Comparison of ENCODE assay signal across 24 cellular contexts in genomic region chr10:53072144-53072543, GRCh38.
"Had no signal": no experiment of that assay in that cellular context is flagged by ENCODE, and none has a peak within 500 bp of the region (broad histone marks: within the 10 kb centered on the region; RNA-seq: fewer than 3 reads in every experiment).

No MANE protein-coding gene starts in this region.

- H3K4me3 Mint-ChIP-seq: naive thymus-derived CD4-positive, alpha-beta T cell; natural killer cell treated with Interleukin-12 subunit alpha and Interleukin-12 subunit beta and Interleukin-15 and Interleukin-18, amount 100 ng/mL, for 72 hours; neural crest cell; stimulated activated effector memory CD8-positive, alpha-beta T cell treated with anti-CD3 and anti-CD28 coated beads, Interleukin-12 subunit alpha, Interleukin-12 subunit beta, amount 100 ng/mL, for 72 hours; stimulated activated naive CD8-positive, alpha-beta T cell treated with anti-CD3 and anti-CD28 coated beads, Interleukin-15, Interleukin-2, amounts not matched to agents 100 ng/mL and 50 ng/mL, for 24 hours; type B pancreatic cell had no signal

- H3K27me3 Mint-ChIP-seq: naive thymus-derived CD4-positive, alpha-beta T cell; natural killer cell treated with Interleukin-12 subunit alpha and Interleukin-12 subunit beta and Interleukin-15 and Interleukin-18, amount 100 ng/mL, for 72 hours; stimulated activated naive CD8-positive, alpha-beta T cell treated with anti-CD3 and anti-CD28 coated beads, Interleukin-15, Interleukin-2, amounts not matched to agents 100 ng/mL and 50 ng/mL, for 24 hours; type B pancreatic cell had no signal

- H3K4me3 ChIP-seq: left lung, lower lobe of right lung, pancreas, right atrium auricular region, right lobe of liver, tibial nerve, uterus had no signal

- H3K9me3 Mint-ChIP-seq: type B pancreatic cell had no signal

- H3K27ac Mint-ChIP-seq: naive thymus-derived CD4-positive, alpha-beta T cell; natural killer cell treated with Interleukin-12 subunit alpha and Interleukin-12 subunit beta and Interleukin-15 and Interleukin-18, amount 100 ng/mL, for 72 hours; stimulated activated effector memory CD8-positive, alpha-beta T cell treated with anti-CD3 and anti-CD28 coated beads, Interleukin-12 subunit alpha, Interleukin-12 subunit beta, amount 100 ng/mL, for 72 hours; stimulated activated naive CD8-positive, alpha-beta T cell treated with anti-CD3 and anti-CD28 coated beads, Interleukin-15, Interleukin-2, amounts not matched to agents 100 ng/mL and 50 ng/mL, for 24 hours; type B pancreatic cell had no signal

- H3K27me3 ChIP-seq: left lung, pancreas, right atrium auricular region, right lobe of liver, tibial nerve, uterus had no signal

- H3K36me3 ChIP-seq: left lung, lower lobe of right lung, pancreas, right atrium auricular region, right lobe of liver, tibial nerve, uterus had no signal

- H3K4me1 ChIP-seq: left lung, lower lobe of right lung, right atrium auricular region, tibial nerve, uterus had no signal

- H3K27ac ChIP-seq: left lung, lower lobe of right lung, pancreas, right atrium auricular region, right lobe of liver, tibial nerve, uterus had no signal

- ATAC-seq: left cardiac atrium; left lung; lower lobe of right lung; naive thymus-derived CD4-positive, alpha-beta T cell; natural killer cell treated with Interleukin-12 subunit alpha and Interleukin-12 subunit beta and Interleukin-15 and Interleukin-18, amount 100 ng/mL, for 72 hours; stimulated activated effector memory CD8-positive, alpha-beta T cell treated with anti-CD3 and anti-CD28 coated beads, Interleukin-12 subunit alpha, Interleukin-12 subunit beta, amount 100 ng/mL, for 72 hours had no signal

- H3K4me1 Mint-ChIP-seq: naive thymus-derived CD4-positive, alpha-beta T cell; neural crest cell; stimulated activated effector memory CD8-positive, alpha-beta T cell treated with anti-CD3 and anti-CD28 coated beads, Interleukin-12 subunit alpha, Interleukin-12 subunit beta, amount 100 ng/mL, for 72 hours had no signal

- H3K36me3 Mint-ChIP-seq: naive thymus-derived CD4-positive, alpha-beta T cell; natural killer cell treated with Interleukin-12 subunit alpha and Interleukin-12 subunit beta and Interleukin-15 and Interleukin-18, amount 100 ng/mL, for 72 hours; stimulated activated effector memory CD8-positive, alpha-beta T cell treated with anti-CD3 and anti-CD28 coated beads, Interleukin-12 subunit alpha, Interleukin-12 subunit beta, amount 100 ng/mL, for 72 hours; type B pancreatic cell had no signal

- H3K9me3 ChIP-seq: left lung, lower lobe of right lung, pancreas, right atrium auricular region, right lobe of liver, tibial nerve, uterus had no signal

- DNase-seq: hippocampal formation; kidney glomerular epithelial cell; left cardiac atrium; left lung; lower lobe of right lung; mammary epithelial cell; mesenchymal stem cell; naive thymus-derived CD4-positive, alpha-beta T cell; nucleus accumbens; right lobe of liver; stimulated activated CD4-positive, alpha-beta T cell treated with anti-CD3 and anti-CD28 coated beads, Interleukin-12 subunit alpha, Interleukin-12 subunit beta, amount 100 ng/mL, for 4 hours; stimulated activated CD4-positive, alpha-beta T cell treated with anti-CD3 and anti-CD28 coated beads, Interleukin-15, amount 100 ng/mL, for 24 hours; stimulated activated CD4-positive, alpha-beta T cell treated with anti-CD3 and anti-CD28 coated beads, Interleukin-2, amount 100 ng/mL, for 24 hours; stimulated activated CD4-positive, alpha-beta T cell treated with anti-CD3 and anti-CD28 coated beads, Interleukin-4, amount 100 ng/mL, for 24 hours; stimulated activated naive CD4-positive, alpha-beta T cell; uterus had no signal
